22 cellular contexts compared by ENCODE assay signal in genomic region chr3:57161915-57162314, GRCh38. TPM values are rescaled to one million over a fixed set of nuclear protein-coding genes. Genes with fewer than 3 reads are reported as not detected.
DNase-seq lines count a peak whose midpoint lies in the region; ATAC-seq, FAIRE-seq and TF ChIP-seq lines count a peak whose summit lies in the region.
"Had no signal": no experiment of that assay in that cellular context is flagged by ENCODE, and none has a peak within 500 bp of the region (broad histone marks: within the 10 kb centered on the region; RNA-seq: fewer than 3 reads in every experiment).

No MANE protein-coding gene starts in this region.

- peaks cover 16% of the 10 kb centered on the region for H3K27me3 Mint-ChIP-seq in astrocyte (ENCODE audit: low read depth, unreplicated experiment)

- H3K4me1 ChIP-seq in HUES48 (ENCODE audit: control insufficient read depth, insufficient read depth, low read length) = peaks cover 79% of the 10 kb centered on the region
- H3K4me1 ChIP-seq in astrocyte (ENCODE audit: insufficient read depth, low read length) = peaks cover 32% of the 10 kb centered on the region
- H3K4me1 ChIP-seq in vagina = peaks cover 81% of the 10 kb centered on the region
- peaks cover 0 to 80% (median 27%) of the 10 kb centered on the region in 3 donors for H3K4me1 ChIP-seq in gastroesophageal sphincter

- H3K27me3 ChIP-seq in HUES48 (ENCODE audit: control insufficient read depth, insufficient read depth, low read length) = peaks cover 71% of the 10 kb centered on the region
- peaks cover 3% of the 10 kb centered on the region for H3K27me3 ChIP-seq in astrocyte (ENCODE audit: insufficient read depth, low read length)
- no peaks in the 10 kb centered on the region for H3K27me3 ChIP-seq in vagina
- H3K27me3 ChIP-seq in gastroesophageal sphincter = no peaks in the 10 kb centered on the region

- no peaks in the 10 kb centered on the region for H3K36me3 Mint-ChIP-seq in astrocyte (ENCODE audit: low read depth, unreplicated experiment)
- H3K36me3 Mint-ChIP-seq: IgD-negative memory B cell had no signal

- no CpG with 5 or more reads among the region's 1 CpG for WGBS in gastroesophageal sphincter (ENCODE audit: low coverage in 1 of 2), 2 donors

- TF ChIP-seq CTCF in astrocyte (IDR thresholded peaks at IDR 0.05; ENCODE audit: insufficient read depth, low read depth, low read length) (no peak), vagina (IDR thresholded peaks at IDR 0.05) (no peak), gastroesophageal sphincter (IDR thresholded peaks at IDR 0.05) (no peak)

- peak overlapping the region; percentile 32 for H3K4me2 ChIP-seq in astrocyte (ENCODE audit: low read length)

- peak overlapping the region; percentile 45; the same call in 1 of the 2 replicates for H3K4me3 ChIP-seq in HUES48 (ENCODE audit: low read depth, low read length)
- H3K4me3 ChIP-seq in astrocyte (ENCODE audit: insufficient read depth, low read depth, low read length) = no peak overlapping the region
- no peak overlapping the region for H3K4me3 ChIP-seq in vagina
- H3K4me3 ChIP-seq in gastroesophageal sphincter = no peak overlapping the region

- ATAC-seq in gastroesophageal sphincter = no peak
- ATAC-seq: PC-3, SK-N-SH treated with all-trans-retinoic acid at 6 μM for 48 hours had no signal

- H2AFZ ChIP-seq in astrocyte (ENCODE audit: low read depth, low read length) = no peak overlapping the region

- no peak for TF ChIP-seq EP300 in gastroesophageal sphincter (IDR thresholded peaks at IDR 0.05)

- intact Hi-C loops in vagina (cut with DNase I) = loop anchor here (10.0 kb wide), 1 partner anchor 157 kb away; no protein-coding TSS in a partner anchor

- H3K9ac ChIP-seq in HUES48 (ENCODE audit: low read depth, low read length) = no peak overlapping the region
- no peak overlapping the region for H3K9ac ChIP-seq in astrocyte (ENCODE audit: low read length)

- TF ChIP-seq POLR2A in vagina (IDR thresholded peaks at IDR 0.05) = no peak
- no peak for TF ChIP-seq POLR2A in gastroesophageal sphincter (IDR thresholded peaks at IDR 0.05)

- no peak overlapping the region for H3K27ac Mint-ChIP-seq in astrocyte (ENCODE audit: unreplicated experiment)
- H3K27ac Mint-ChIP-seq: CD14-positive monocyte, H9 had no signal

- H3K27ac ChIP-seq in HUES48 (ENCODE audit: low read depth, low read length) = peak overlapping the region; percentile 91
- H3K27ac ChIP-seq in astrocyte (ENCODE audit: low read depth, low read length) = no peak overlapping the region
- H3K27ac ChIP-seq in vagina = peak overlapping the region; percentile 34
- H3K27ac ChIP-seq in gastroesophageal sphincter = no peak overlapping the region
- H3K27ac ChIP-seq: RWPE1 had no signal

- peaks cover 23% of the 10 kb centered on the region for H4K20me1 ChIP-seq in astrocyte (ENCODE audit: insufficient read depth, low read length)

- H3K9me3 ChIP-seq in HUES48 (ENCODE audit: control insufficient read depth, insufficient read depth, low read length) (no peaks in the 10 kb centered on the region), astrocyte (ENCODE audit: insufficient read depth, low read depth, low read length) (no peaks in the 10 kb centered on the region), vagina (no peaks in the 10 kb centered on the region), gastroesophageal sphincter (no peaks in the 10 kb centered on the region)

- peaks cover 33% of the 10 kb centered on the region for H3K79me2 ChIP-seq in astrocyte (ENCODE audit: insufficient read depth, low read length)

- H3K4me3 Mint-ChIP-seq in astrocyte (ENCODE audit: unreplicated experiment) = no peak overlapping the region

- H3K9me3 Mint-ChIP-seq in astrocyte (ENCODE audit: unreplicated experiment) = no peaks in the 10 kb centered on the region
- H3K9me3 Mint-ChIP-seq: H9 had no signal

- DNase-seq in astrocyte (ENCODE audit: low read depth) (no peak), islet precursor cell (peak; percentile 88), vagina (ENCODE audit: extremely low spot score in 2 of 2) (peak in 1 of 2 donors; percentile 77), mucosa of gallbladder (ENCODE audit: low spot score) (no peak), ecto neural progenitor cell (ENCODE audit: low spot score) (no peak)
- DNase-seq: GDM1, H9, Karpas-422, NCI-H1417 treated with DMSO at 0.1 percent for 48 hours, NCI-H187 treated with DMSO at 0.1 percent for 48 hours, NCI-H226, NCI-H526, PC-3, SIG-M5 had no signal

- no peak for FAIRE-seq in astrocyte (lab: Jason Lieb, UNC)
- FAIRE-seq: GM12892 had no signal

- H3K36me3 ChIP-seq in HUES48 (ENCODE audit: control insufficient read depth, insufficient read depth, low read length) = no peaks in the 10 kb centered on the region
- H3K36me3 ChIP-seq in astrocyte (ENCODE audit: insufficient read depth, low read length) = no peaks in the 10 kb centered on the region
- H3K36me3 ChIP-seq in vagina = no peaks in the 10 kb centered on the region
- H3K36me3 ChIP-seq in gastroesophageal sphincter = no peaks in the 10 kb centered on the region

- H3K4me1 Mint-ChIP-seq in astrocyte (ENCODE audit: low read depth, unreplicated experiment) = peaks cover 21% of the 10 kb centered on the region

RNA-seq across cellular contexts. Expression of gene IL17RD, which starts 3.2 kb away (rescaled TPM):
- total RNA-seq in astrocyte = 8.7 and 13.0 TPM in 2 replicates
- 17.2 TPM for total RNA-seq in vagina
- total RNA-seq in mucosa of gallbladder = 11.7 TPM
- total RNA-seq in gastroesophageal sphincter = 10 to 100 TPM in 2 of 4 donors, 1 to 10 TPM in 2; 4.5 to 15.9 (median 8.7) TPM

RNA-seq across cellular contexts. Expression of gene HESX1, which starts 37.9 kb away (rescaled TPM):
- total RNA-seq in astrocyte (0.67 and 1.1 TPM in 2 replicates), vagina (not detected), mucosa of gallbladder (0.52 TPM), gastroesophageal sphincter (not detected)
- total RNA-seq: HT-29 had no signal

Comparison
In these comparisons a context has a peak if more than half of its experiments do, and no peak if none do; other contexts are left out.
1. H3K27ac ChIP-seq: peak in HUES48 (single experiment) and vagina (single experiment); none in astrocyte (single experiment) and gastroesophageal sphincter (0 of 4).